In genomic region chr10:52453501-52453900, GRCh38 we compare ENCODE assay signal across 14 cellular contexts.
A peak's percentile ranks its signal among the peaks of the same experiment; 100 is the strongest.
DNase-seq lines count a peak whose midpoint lies in the region; ATAC-seq and TF ChIP-seq lines count a peak whose summit lies in the region.
"Had no signal": no experiment of that assay in that cellular context is flagged by ENCODE, and none has a peak within 500 bp of the region (broad histone marks: within the 10 kb centered on the region; RNA-seq: fewer than 3 reads in every experiment).

No MANE protein-coding gene starts in this region.

- no peaks in the 10 kb centered on the region for H4K20me1 ChIP-seq in PC-3 (ENCODE audit: low read length)
- no peaks in the 10 kb centered on the region for H4K20me1 ChIP-seq in mammary epithelial cell (ENCODE audit: insufficient read depth, low read length)

- H3K27ac ChIP-seq in PC-3 (ENCODE audit: low read length) (peak overlapping the region; percentile 80), mammary epithelial cell (ENCODE audit: insufficient read depth, low read depth, low read length) (peak overlapping the region; percentile 94), foreskin keratinocyte (peak overlapping the region; percentile 26)

- H2AFZ ChIP-seq in PC-3 (ENCODE audit: low read length) (no peak overlapping the region), mammary epithelial cell (ENCODE audit: low read depth, low read length) (no peak overlapping the region)

- intact Hi-C loops in Caco-2 (cut with micrococcal nuclease; ENCODE audit: unreplicated experiment), result loop anchor here (1.0 to 5.0 kb wide), 3 partner anchors 184 to 411 kb away; no protein-coding TSS in a partner anchor
- intact Hi-C loops in PC-3 (cut with micrococcal nuclease), result loop anchor here (5.0 kb wide), 1 partner anchor 249 kb away; no protein-coding TSS in a partner anchor
- intact Hi-C loops in mammary epithelial cell (cut with micrococcal nuclease), result no loop called here

- 100% methylated on average over 1 of the region's 1 CpG for WGBS in mammary epithelial cell (ENCODE audit: low coverage, missing lambda C conversion rate)

- H3K79me2 ChIP-seq in PC-3 (ENCODE audit: low read length) (peaks cover 71% of the 10 kb centered on the region), mammary epithelial cell (ENCODE audit: insufficient read depth, low read length) (peaks cover 37% of the 10 kb centered on the region)

- H3K9me2 ChIP-seq in PC-3 (replicated peaks; ENCODE audit: low read length), result no peaks in the 10 kb centered on the region

- no peak for TF ChIP-seq CTCF in Caco-2 (IDR thresholded peaks at IDR 0.05; ENCODE audit: insufficient read depth in 1 of 2, low read depth in 1 of 2, low read length in 1 of 2, severe bottlenecking in 1 of 2, unreplicated experiment in 1 of 2)
- no peak for TF ChIP-seq CTCF in PC-3 (conservative IDR thresholded peaks at IDR 0.05; ENCODE audit: low read depth, low read length)
- TF ChIP-seq CTCF in mammary epithelial cell (conservative IDR thresholded peaks at IDR 0.05 in 1 of 2, IDR thresholded peaks at IDR 0.05 in 1 of 2; ENCODE audit: extremely low read depth in 1 of 2, insufficient read depth in 1 of 2, low read depth in 1 of 2, low read length in 2 of 2), result no peak
- TF ChIP-seq CTCF in foreskin keratinocyte (conservative IDR thresholded peaks at IDR 0.05), result no peak

- no peak overlapping the region for H3K27ac Mint-ChIP-seq in Caco-2 (ENCODE audit: unreplicated experiment)
- H3K27ac Mint-ChIP-seq: CD14-positive monocyte; CD8-positive, alpha-beta T cell had no signal

- no peaks in the 10 kb centered on the region for H3K9me3 Mint-ChIP-seq in Caco-2 (ENCODE audit: unreplicated experiment)

- no peaks in the 10 kb centered on the region for H3K27me3 Mint-ChIP-seq in Caco-2 (ENCODE audit: insufficient read depth, unreplicated experiment)

- H3K9me3 ChIP-seq in Caco-2, result no peaks in the 10 kb centered on the region
- no peaks in the 10 kb centered on the region for H3K9me3 ChIP-seq in PC-3 (ENCODE audit: low read length)
- no peaks in the 10 kb centered on the region for H3K9me3 ChIP-seq in mammary epithelial cell (replicated peaks; ENCODE audit: insufficient read depth, low read length)

- peaks cover 24% of the 10 kb centered on the region for H3K36me3 Mint-ChIP-seq in Caco-2 (ENCODE audit: insufficient read depth, unreplicated experiment)
- H3K36me3 Mint-ChIP-seq: CD14-positive monocyte; CD8-positive, alpha-beta T cell had no signal

- H3K4me3 Mint-ChIP-seq in Caco-2 (ENCODE audit: unreplicated experiment), result no peak overlapping the region
- H3K4me3 Mint-ChIP-seq: CD14-positive monocyte; CD8-positive, alpha-beta T cell had no signal

- peak overlapping the region; percentile 28 for H3K4me3 ChIP-seq in Caco-2 (ENCODE audit: low read depth, low read length)
- H3K4me3 ChIP-seq in PC-3 (ENCODE audit: low read length), result peak overlapping the region; percentile 62
- peak overlapping the region; percentile 51 to 57 (median 56) for H3K4me3 ChIP-seq in mammary epithelial cell (replicated peaks in 1 of 3; ENCODE audit: insufficient read depth in 1 of 3, low read depth in 2 of 3, low read length in 3 of 3)
- H3K4me3 ChIP-seq: GM23248 had no signal

- H3K36me3 ChIP-seq in Caco-2 (ENCODE audit: control insufficient read depth, insufficient read depth, low read length) (no peaks in the 10 kb centered on the region), PC-3 (ENCODE audit: low read depth, low read length) (peaks cover 12% of the 10 kb centered on the region), mammary epithelial cell (ENCODE audit: insufficient read depth, low read length) (peaks cover 9% of the 10 kb centered on the region)

- POLR2A ChIA-PET in Caco-2 (lab: Charles Lee), result interaction anchor here (2.1 kb wide), 1 partner anchor 139 kb away, joined by 11 read pairs; the partner anchor contains the start of gene DKK1
- POLR2A ChIA-PET in PC-3 (lab: Charles Lee; ENCODE audit: unreplicated experiment), result interaction anchor here (0.5 to 1.0 kb wide), 4 partner anchors 27 to 135 kb away, joined by 3 to 25 read pairs (median 8); no protein-coding TSS in a partner anchor

- DNase-seq in Caco-2 (no peak), PC-3 (no peak), mammary epithelial cell (no peak), foreskin keratinocyte (no peak), SIG-M5 treated with dmso at 0.1 percent for 504 hours (lab: John Stamatoyannopoulos, UW; ENCODE audit: unreplicated experiment) (no peak), HuH-7.5 (ENCODE audit: low spot score) (no peak)
- DNase-seq: CD8-positive, alpha-beta T cell; COR-L47; DND-41; GDM1; GM23248 had no signal

- CTCF ChIA-PET in Caco-2 (lab: Charles Lee), result interaction anchor here (1.3 kb wide), 1 partner anchor 10 kb away, joined by 5 read pairs; no protein-coding TSS in a partner anchor
- CTCF ChIA-PET in PC-3 (lab: Charles Lee), result interaction anchor here (0.6 kb wide), 1 partner anchor 34 kb away, joined by 3 read pairs; no protein-coding TSS in a partner anchor
- CTCF ChIA-PET in mammary epithelial cell (lab: Charles Lee; ENCODE audit: low non-redundant PET), result interaction anchor here (0.7 kb wide), 1 partner anchor 499 kb away, joined by 4 read pairs; no protein-coding TSS in a partner anchor

- dilution Hi-C loops in mammary epithelial cell (cut with HindIII; ENCODE audit: low sequenced_read_pairs), result no loop called here

- no TSS peak for BruUV-seq in Caco-2 (replicated peaks; lab: Mats Ljungman, UMichigan)
- BruUV-seq in PC-3 (replicated peaks; lab: Mats Ljungman, UMichigan), result no TSS peak
- no TSS peak for BruUV-seq in mammary epithelial cell (replicated peaks; lab: Mats Ljungman, UMichigan)

- H3K4me1 ChIP-seq in Caco-2 (peaks cover 44% of the 10 kb centered on the region), PC-3 (ENCODE audit: insufficient read depth, low read length) (peaks cover 78% of the 10 kb centered on the region), mammary epithelial cell (ENCODE audit: insufficient read depth, low read length) (peaks cover 60% of the 10 kb centered on the region), foreskin keratinocyte (peaks cover 34% of the 10 kb centered on the region)

- in situ Hi-C loops in mammary epithelial cell (cut with MboI; ENCODE audit: low sequenced_read_pairs in 2 of 2), result loop anchor here in 1 of 2 donors (5.0 kb wide), 1 partner anchor 34 kb away; no protein-coding TSS in a partner anchor

- peaks cover 12% of the 10 kb centered on the region for H3K4me1 Mint-ChIP-seq in Caco-2 (ENCODE audit: low read depth, unreplicated experiment)
- H3K4me1 Mint-ChIP-seq: CD14-positive monocyte had no signal

- ATAC-seq in PC-3 (no peak), foreskin keratinocyte (no peak), GM19035 (IDR thresholded peaks at IDR 0.05; ENCODE audit: unreplicated experiment) (no peak), GM19455 (IDR thresholded peaks at IDR 0.05; ENCODE audit: unreplicated experiment) (no peak)
- ATAC-seq: CD8-positive, alpha-beta T cell had no signal

- H3F3A ChIP-seq in PC-3 (ENCODE audit: low read length, unreplicated experiment), result peaks cover 31% of the 10 kb centered on the region

- H3K9ac ChIP-seq in PC-3 (ENCODE audit: low read length), result peak overlapping the region; percentile 68
- H3K9ac ChIP-seq in mammary epithelial cell (ENCODE audit: insufficient read depth, low read length), result no peak overlapping the region
- H3K9ac ChIP-seq: GM23248 had no signal

- H3K27me3 ChIP-seq in Caco-2 (replicated peaks; ENCODE audit: control insufficient read depth, insufficient read depth, low read length) (no peaks in the 10 kb centered on the region), PC-3 (ENCODE audit: low read length) (no peaks in the 10 kb centered on the region), mammary epithelial cell (ENCODE audit: insufficient read depth, low read length) (no peaks in the 10 kb centered on the region), foreskin keratinocyte (no peaks in the 10 kb centered on the region)

- peak overlapping the region; percentile 72 for H3K4me2 ChIP-seq in PC-3 (ENCODE audit: low read length)
- peak overlapping the region; percentile 79 for H3K4me2 ChIP-seq in mammary epithelial cell (ENCODE audit: insufficient read depth, low read depth, low read length)

Comparison
In these comparisons a context has a peak if more than half of its experiments do, and no peak if none do; other contexts are left out.
1. H3K27ac ChIP-seq: peak in every context shown above with its lines; median percentile 94 in mammary epithelial cell; 80 in PC-3; 26 in foreskin keratinocyte.